ENCODE assay signal across 1 cellular context in the genomic region with DNA sequence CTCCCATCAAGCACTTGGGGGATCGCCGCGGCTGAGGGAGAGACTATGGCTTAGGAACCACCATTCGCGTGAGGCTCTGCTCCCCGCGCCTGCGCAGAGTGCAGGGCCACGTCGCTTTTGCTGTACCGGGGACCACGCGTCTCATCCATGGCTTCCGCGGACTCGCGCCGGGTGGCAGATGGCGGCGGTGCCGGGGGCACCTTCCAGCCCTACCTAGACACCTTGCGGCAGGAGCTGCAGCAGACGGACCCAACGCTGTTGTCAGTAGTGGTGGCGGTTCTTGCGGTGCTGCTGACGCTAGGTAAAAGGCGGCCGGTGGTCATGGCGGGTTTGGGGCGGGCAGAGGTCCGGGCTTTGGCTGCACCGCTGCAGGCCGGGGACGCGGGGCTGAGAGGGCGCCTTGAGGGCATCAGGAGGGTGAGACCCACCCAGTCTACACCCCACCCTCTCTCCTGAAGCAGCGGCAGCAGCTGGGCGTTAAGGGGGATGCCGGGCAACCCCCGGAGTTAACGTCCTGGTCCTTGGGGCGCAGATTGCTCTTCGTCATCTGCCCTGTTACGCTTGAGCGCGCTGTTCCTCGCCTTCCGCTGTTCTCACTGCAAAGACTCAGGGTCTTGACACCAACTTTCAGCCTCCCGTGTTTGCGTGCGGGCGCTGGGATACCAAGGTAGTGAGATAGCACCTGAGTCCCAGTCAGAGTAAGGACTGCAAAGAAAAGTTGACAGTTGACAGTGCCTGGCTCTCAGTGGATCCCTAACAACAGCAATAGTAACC.
A peak's percentile ranks its signal among the peaks of the same experiment; 100 is the strongest.
TF ChIP-seq lines count a peak whose summit lies in the region.

A gene with protein sequence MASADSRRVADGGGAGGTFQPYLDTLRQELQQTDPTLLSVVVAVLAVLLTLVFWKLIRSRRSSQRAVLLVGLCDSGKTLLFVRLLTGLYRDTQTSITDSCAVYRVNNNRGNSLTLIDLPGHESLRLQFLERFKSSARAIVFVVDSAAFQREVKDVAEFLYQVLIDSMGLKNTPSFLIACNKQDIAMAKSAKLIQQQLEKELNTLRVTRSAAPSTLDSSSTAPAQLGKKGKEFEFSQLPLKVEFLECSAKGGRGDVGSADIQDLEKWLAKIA (plus strand): TSS at position 114 of the 774 bp plus-strand sequence. CDS start 34 bp downstream, at position 148.

TF ChIP-seq in K562, 482 proteins besides CTCF, POLR2A, EP300 and RAD21 (continued from another document and continues in another):
- TF ChIP-seq, protein P1, sequence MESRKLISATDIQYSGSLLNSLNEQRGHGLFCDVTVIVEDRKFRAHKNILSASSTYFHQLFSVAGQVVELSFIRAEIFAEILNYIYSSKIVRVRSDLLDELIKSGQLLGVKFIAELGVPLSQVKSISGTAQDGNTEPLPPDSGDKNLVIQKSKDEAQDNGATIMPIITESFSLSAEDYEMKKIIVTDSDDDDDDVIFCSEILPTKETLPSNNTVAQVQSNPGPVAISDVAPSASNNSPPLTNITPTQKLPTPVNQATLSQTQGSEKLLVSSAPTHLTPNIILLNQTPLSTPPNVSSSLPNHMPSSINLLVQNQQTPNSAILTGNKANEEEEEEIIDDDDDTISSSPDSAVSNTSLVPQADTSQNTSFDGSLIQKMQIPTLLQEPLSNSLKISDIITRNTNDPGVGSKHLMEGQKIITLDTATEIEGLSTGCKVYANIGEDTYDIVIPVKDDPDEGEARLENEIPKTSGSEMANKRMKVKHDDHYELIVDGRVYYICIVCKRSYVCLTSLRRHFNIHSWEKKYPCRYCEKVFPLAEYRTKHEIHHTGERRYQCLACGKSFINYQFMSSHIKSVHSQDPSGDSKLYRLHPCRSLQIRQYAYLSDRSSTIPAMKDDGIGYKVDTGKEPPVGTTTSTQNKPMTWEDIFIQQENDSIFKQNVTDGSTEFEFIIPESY (CRISPR knock-in tag; IDR thresholded peaks at IDR 0.05), result no peak
- TF ChIP-seq EHMT2 (IDR thresholded peaks at IDR 0.05) (no peak), TBL1XR1 (IDR thresholded peaks at IDR 0.05; ENCODE audit: low read length in 2 of 2) (no peak), ZNF197 (CRISPR knock-in tag; IDR thresholded peaks at IDR 0.05; ENCODE audit: low read depth) (no peak), RAD51 (IDR thresholded peaks at IDR 0.05; ENCODE audit: borderline replicate concordance, low read depth) (no peak), MCM7 (IDR thresholded peaks at IDR 0.05) (no peak), ZFP1 (CRISPR knock-in tag; IDR thresholded peaks at IDR 0.05) (no peak), TRIM24 (IDR thresholded peaks at IDR 0.05) (no peak), POLR2G (IDR thresholded peaks at IDR 0.05; ENCODE audit: low read depth, low read length) (peak; percentile 96), ZNF79 (CRISPR knock-in tag; IDR thresholded peaks at IDR 0.05; ENCODE audit: low read depth) (no peak), SP2 (IDR thresholded peaks at IDR 0.05; ENCODE audit: extremely low read depth, low read depth, low read length, poor library complexity, severe bottlenecking) (no peak), SAFB (IDR thresholded peaks at IDR 0.05; ENCODE audit: borderline replicate concordance, low read depth, low read length) (no peak), ASH1L (IDR thresholded peaks at IDR 0.05; ENCODE audit: borderline replicate concordance, low read depth, partially characterized antibody) (no peak), KDM2B (CRISPR knock-in tag; IDR thresholded peaks at IDR 0.05) (no peak), POU5F1 (IDR thresholded peaks at IDR 0.05; ENCODE audit: borderline replicate concordance, low read depth, low read length, partially characterized antibody) (no peak), MEF2A (IDR thresholded peaks at IDR 0.05; ENCODE audit: control insufficient read depth, low read depth, low read length) (no peak), HCFC1 (IDR thresholded peaks at IDR 0.05; ENCODE audit: low read depth, low read length) (peak; percentile 91), CBFA2T2 (conservative IDR thresholded peaks at IDR 0.05) (no peak), IRF2 (CRISPR knock-in tag; IDR thresholded peaks at IDR 0.05) (no peak), DIDO1 (tag; IDR thresholded peaks at IDR 0.05; ENCODE audit: low read depth) (no peak), ZNF695 (CRISPR knock-in tag; IDR thresholded peaks at IDR 0.05) (no peak), ZNF561 (CRISPR knock-in tag; conservative IDR thresholded peaks at IDR 0.05) (no peak), ZBED1 (IDR thresholded peaks at IDR 0.05) (no peak), KLF1 (tag; IDR thresholded peaks at IDR 0.05) (no peak), PRMT5 (CRISPR knock-in tag; IDR thresholded peaks at IDR 0.05) (no peak), ZNF124 (CRISPR knock-in tag; IDR thresholded peaks at IDR 0.05) (no peak), NR4A1 (CRISPR knock-in tag; IDR thresholded peaks at IDR 0.05) (no peak), NR4A1 (tag; IDR thresholded peaks at IDR 0.05) (no peak), MAZ (CRISPR knock-in tag; conservative IDR thresholded peaks at IDR 0.05 in 1 of 2, IDR thresholded peaks at IDR 0.05 in 1 of 2) (peak in 1 of 2 experiments; percentile 47; a peak in 1 of 4 replicates), ZNF224 (CRISPR knock-in tag; IDR thresholded peaks at IDR 0.05) (no peak), ILF3 (IDR thresholded peaks at IDR 0.05; ENCODE audit: borderline replicate concordance) (no peak), HOXB6 (CRISPR knock-in tag; IDR thresholded peaks at IDR 0.05; ENCODE audit: borderline replicate concordance) (no peak), ZBTB7A (IDR thresholded peaks at IDR 0.05; ENCODE audit: borderline replicate concordance, control insufficient read depth, low read depth, low read length) (no peak)
- TF ChIP-seq, protein P2, sequence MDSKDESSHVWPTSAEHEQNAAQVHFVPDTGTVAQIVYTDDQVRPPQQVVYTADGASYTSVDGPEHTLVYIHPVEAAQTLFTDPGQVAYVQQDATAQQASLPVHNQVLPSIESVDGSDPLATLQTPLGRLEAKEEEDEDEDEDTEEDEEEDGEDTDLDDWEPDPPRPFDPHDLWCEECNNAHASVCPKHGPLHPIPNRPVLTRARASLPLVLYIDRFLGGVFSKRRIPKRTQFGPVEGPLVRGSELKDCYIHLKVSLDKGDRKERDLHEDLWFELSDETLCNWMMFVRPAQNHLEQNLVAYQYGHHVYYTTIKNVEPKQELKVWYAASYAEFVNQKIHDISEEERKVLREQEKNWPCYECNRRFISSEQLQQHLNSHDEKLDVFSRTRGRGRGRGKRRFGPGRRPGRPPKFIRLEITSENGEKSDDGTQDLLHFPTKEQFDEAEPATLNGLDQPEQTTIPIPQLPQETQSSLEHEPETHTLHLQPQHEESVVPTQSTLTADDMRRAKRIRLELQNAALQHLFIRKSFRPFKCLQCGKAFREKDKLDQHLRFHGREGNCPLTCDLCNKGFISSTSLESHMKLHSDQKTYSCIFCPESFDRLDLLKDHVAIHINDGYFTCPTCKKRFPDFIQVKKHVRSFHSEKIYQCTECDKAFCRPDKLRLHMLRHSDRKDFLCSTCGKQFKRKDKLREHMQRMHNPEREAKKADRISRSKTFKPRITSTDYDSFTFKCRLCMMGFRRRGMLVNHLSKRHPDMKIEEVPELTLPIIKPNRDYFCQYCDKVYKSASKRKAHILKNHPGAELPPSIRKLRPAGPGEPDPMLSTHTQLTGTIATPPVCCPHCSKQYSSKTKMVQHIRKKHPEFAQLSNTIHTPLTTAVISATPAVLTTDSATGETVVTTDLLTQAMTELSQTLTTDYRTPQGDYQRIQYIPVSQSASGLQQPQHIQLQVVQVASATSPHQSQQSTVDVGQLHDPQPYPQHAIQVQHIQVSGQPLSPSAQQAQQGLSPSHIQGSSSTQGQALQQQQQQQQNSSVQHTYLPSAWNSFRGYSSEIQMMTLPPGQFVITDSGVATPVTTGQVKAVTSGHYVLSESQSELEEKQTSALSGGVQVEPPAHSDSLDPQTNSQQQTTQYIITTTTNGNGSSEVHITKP (IDR thresholded peaks at IDR 0.05; ENCODE audit: partially characterized antibody), result peak; percentile 20
- TF ChIP-seq, protein P3, sequence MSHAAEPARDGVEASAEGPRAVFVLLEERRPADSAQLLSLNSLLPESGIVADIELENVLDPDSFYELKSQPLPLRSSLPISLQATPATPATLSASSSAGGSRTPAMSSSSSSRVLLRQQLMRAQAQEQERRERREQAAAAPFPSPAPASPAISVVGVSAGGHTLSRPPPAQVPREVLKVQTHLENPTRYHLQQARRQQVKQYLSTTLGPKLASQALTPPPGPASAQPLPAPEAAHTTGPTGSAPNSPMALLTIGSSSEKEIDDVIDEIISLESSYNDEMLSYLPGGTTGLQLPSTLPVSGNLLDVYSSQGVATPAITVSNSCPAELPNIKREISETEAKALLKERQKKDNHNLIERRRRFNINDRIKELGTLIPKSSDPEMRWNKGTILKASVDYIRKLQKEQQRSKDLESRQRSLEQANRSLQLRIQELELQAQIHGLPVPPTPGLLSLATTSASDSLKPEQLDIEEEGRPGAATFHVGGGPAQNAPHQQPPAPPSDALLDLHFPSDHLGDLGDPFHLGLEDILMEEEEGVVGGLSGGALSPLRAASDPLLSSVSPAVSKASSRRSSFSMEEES (CRISPR knock-in tag; IDR thresholded peaks at IDR 0.05), result no peak
- TF ChIP-seq, protein P4, sequence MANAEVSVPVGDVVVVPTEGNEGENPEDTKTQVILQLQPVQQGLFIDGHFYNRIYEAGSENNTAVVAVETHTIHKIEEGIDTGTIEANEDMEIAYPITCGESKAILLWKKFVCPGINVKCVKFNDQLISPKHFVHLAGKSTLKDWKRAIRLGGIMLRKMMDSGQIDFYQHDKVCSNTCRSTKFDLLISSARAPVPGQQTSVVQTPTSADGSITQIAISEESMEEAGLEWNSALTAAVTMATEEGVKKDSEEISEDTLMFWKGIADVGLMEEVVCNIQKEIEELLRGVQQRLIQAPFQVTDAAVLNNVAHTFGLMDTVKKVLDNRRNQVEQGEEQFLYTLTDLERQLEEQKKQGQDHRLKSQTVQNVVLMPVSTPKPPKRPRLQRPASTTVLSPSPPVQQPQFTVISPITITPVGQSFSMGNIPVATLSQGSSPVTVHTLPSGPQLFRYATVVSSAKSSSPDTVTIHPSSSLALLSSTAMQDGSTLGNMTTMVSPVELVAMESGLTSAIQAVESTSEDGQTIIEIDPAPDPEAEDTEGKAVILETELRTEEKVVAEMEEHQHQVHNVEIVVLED (CRISPR knock-in tag; IDR thresholded peaks at IDR 0.05), result peak; percentile 46; the same call in 1 of the 2 replicates
- TF ChIP-seq, protein P5, sequence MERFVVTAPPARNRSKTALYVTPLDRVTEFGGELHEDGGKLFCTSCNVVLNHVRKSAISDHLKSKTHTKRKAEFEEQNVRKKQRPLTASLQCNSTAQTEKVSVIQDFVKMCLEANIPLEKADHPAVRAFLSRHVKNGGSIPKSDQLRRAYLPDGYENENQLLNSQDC (CRISPR knock-in tag; IDR thresholded peaks at IDR 0.05), result no peak
